In genomic region chr16:87822002-87822390, GRCh38 we compare ENCODE assay signal across 1 cellular context.
TF ChIP-seq lines count a peak whose summit lies in the region.

No MANE protein-coding gene starts in this region.

TF ChIP-seq in SK-N-SH, 30 proteins besides CTCF, POLR2A, EP300 and RAD21:
- TF ChIP-seq NRF1 (IDR thresholded peaks at IDR 0.05; ENCODE audit: low read depth, low read length) (no peak), IRF3 (IDR thresholded peaks at IDR 0.05; ENCODE audit: low read depth, low read length) (no peak), SIN3A (IDR thresholded peaks at IDR 0.05; ENCODE audit: borderline replicate concordance, low read depth, low read length) (no peak), POLR2AphosphoS5 (IDR thresholded peaks at IDR 0.05; ENCODE audit: low read depth, low read length) (no peak), GATA2 (CRISPR knock-in tag; IDR thresholded peaks at IDR 0.05) (no peak), RXRA (IDR thresholded peaks at IDR 0.05; ENCODE audit: borderline replicate concordance, low read depth) (no peak), TCF12 (IDR thresholded peaks at IDR 0.05) (no peak), FOSL2 (IDR thresholded peaks at IDR 0.05; ENCODE audit: borderline replicate concordance, low read depth) (no peak), TAF1 (IDR thresholded peaks at IDR 0.05; ENCODE audit: borderline replicate concordance, low read depth, low read length) (no peak), SMC3 (IDR thresholded peaks at IDR 0.05; ENCODE audit: low read depth, low read length) (no peak), TEAD4 (IDR thresholded peaks at IDR 0.05; ENCODE audit: borderline replicate concordance, insufficient read depth) (no peak)
TF ChIP-seq in SK-N-SH: peak in this region for 0.
